8 cellular contexts compared by ENCODE assay signal in the genomic region with DNA sequence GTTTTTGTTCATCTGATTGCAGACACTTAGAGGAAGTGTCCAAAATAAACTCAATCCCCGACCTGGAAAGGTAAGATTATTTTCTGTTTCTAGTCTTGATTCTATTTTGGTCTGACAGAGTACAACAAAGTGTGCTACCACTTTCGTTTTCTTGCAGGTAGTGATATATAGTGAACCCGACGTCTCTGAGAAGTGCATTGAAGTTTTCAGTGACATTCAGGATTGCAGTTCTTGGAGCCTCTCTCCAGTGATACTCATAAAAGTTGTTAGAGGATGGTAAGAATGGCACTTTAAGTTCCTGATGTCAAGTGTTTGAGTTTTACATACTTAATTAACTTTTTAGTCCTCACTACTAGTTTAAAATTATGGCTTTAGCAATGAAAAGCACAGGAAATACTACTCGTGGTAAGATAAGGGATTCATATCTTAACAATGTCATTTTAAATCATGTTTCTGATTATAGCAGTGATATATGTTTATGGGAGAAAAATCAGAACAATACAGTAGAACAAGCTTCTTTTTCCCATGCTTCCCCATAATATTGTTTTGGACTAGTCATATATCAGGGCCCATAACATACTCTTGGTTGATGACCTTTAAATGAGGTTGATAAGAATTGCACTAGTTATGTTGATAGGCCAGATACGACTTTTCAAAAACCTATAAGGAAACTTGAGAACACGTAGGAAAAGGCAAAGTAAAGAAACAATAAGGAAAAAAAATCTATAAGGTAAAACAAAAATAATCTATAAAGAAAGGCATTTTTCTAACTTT.
A peak's percentile ranks its signal among the peaks of the same experiment; 100 is the strongest.
DNase-seq lines count a peak whose midpoint lies in the region; ATAC-seq and FAIRE-seq lines count a peak whose summit lies in the region.

No MANE protein-coding gene starts in this region.

- DNase-seq in RCC 7860 (ENCODE audit: low spot score) (peak; percentile 34), left lobe of liver (ENCODE audit: low spot score) (no peak), ecto neural progenitor cell (ENCODE audit: low spot score) (no peak), occipital lobe (lab: John Stamatoyannopoulos, UW) (no peak), CD1c-positive myeloid dendritic cell (ENCODE audit: extremely low spot score) (no peak), COLO668 (lab: John Stamatoyannopoulos, UW; ENCODE audit: unreplicated experiment) (no peak)

- FAIRE-seq in RCC 7860 (lab: Jason Lieb, UNC): peak; percentile 23

- peak; percentile 34 for ATAC-seq in GM18858 (IDR thresholded peaks at IDR 0.05; ENCODE audit: unreplicated experiment)
- ATAC-seq in HG02678 (IDR thresholded peaks at IDR 0.05; ENCODE audit: unreplicated experiment): peak; percentile 50
- peak; percentile 82 for ATAC-seq in left lobe of liver
